17 cellular contexts compared by ENCODE assay signal in the genomic region with DNA sequence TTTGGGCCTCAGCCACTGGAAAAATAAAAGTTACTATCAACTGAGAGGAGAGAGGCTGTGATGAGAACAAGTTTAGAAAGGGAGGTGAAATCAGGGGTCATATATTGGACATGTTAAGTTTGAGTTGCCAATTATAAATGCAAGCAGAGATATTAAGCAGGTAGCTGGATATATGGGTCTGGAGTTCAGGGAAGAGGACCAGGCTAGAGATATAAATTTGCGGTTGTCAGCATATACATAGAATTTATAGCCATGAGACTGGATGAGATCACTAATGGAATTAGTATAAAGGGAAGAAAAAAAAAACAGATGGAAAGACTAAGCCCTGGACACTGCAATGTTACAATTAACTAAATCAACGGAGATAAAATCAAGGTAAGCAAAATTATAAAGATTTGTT.
DNase-seq lines count a peak whose midpoint lies in the region; ATAC-seq and TF ChIP-seq lines count a peak whose summit lies in the region.
"Had no signal": no experiment of that assay in that cellular context is flagged by ENCODE, and none has a peak within 500 bp of the region (broad histone marks: within the 10 kb centered on the region; RNA-seq: fewer than 3 reads in every experiment).

No MANE protein-coding gene starts in this region.

- H2BK20ac ChIP-seq in IMR-90 (ENCODE audit: low read depth, low read length): no peak overlapping the region

- POLR2A ChIA-PET in IMR-90 (lab: Charles Lee; ENCODE audit: unreplicated experiment): no interaction called here
- POLR2A ChIA-PET in SK-N-SH (lab: Yijun Ruan, JAX): no interaction called here

- no peak for TF ChIP-seq POLR2A in IMR-90 (IDR thresholded peaks at IDR 0.05; ENCODE audit: low read depth, low read length)
- TF ChIP-seq POLR2A in heart left ventricle (IDR thresholded peaks at IDR 0.05): no peak

- H2BK5ac ChIP-seq in IMR-90 (ENCODE audit: low read depth, low read length, poor library complexity, severe bottlenecking): no peak overlapping the region

- peak; percentile 11 for DNase-seq in NCI-H82 (lab: John Stamatoyannopoulos, UW)
- no peak for DNase-seq in NCI-H82 treated with DMSO at 0.1 percent for 48 hours (lab: John Stamatoyannopoulos, UW; ENCODE audit: unreplicated experiment)
- no peak for DNase-seq in IMR-90
- no peak for DNase-seq in SK-N-SH
- no peak for DNase-seq in NK-92 treated with Interleukin-12 subunit alpha and Interleukin-12 subunit beta, amount 100 ng/mL, for 24 hours (lab: John Stamatoyannopoulos, UW)
- no peak for DNase-seq in heart left ventricle
- DNase-seq: AML-193; Caco-2; Calu3; CD4-positive, alpha-beta T cell; CD8-positive, alpha-beta T cell; DMS79 treated with DMSO at 0.1 percent for 48 hours; GF-D8 had no signal

- no peaks in the 10 kb centered on the region for H3K9me1 ChIP-seq in IMR-90 (ENCODE audit: insufficient read depth, low read length)

- BruUV-seq in IMR-90 (replicated peaks; lab: Mats Ljungman, UMichigan): no TSS peak

- no peak overlapping the region for H4K91ac ChIP-seq in IMR-90 (ENCODE audit: insufficient read depth, low read depth, low read length)

- H3K4me3 ChIP-seq in IMR-90 (ENCODE audit: insufficient read depth, low read depth, low read length): no peak overlapping the region
- H3K4me3 ChIP-seq in SK-N-SH (ENCODE audit: low read depth in 2 of 2, low read length in 1 of 2): no peak overlapping the region
- H3K4me3 ChIP-seq in heart left ventricle: no peak overlapping the region
- H3K4me3 ChIP-seq: A549; BLaER1 treated with 17β-estradiol and CSF1 and Interleukin-3, amounts not matched to agents 10 nM and 100 nM had no signal

- no peaks in the 10 kb centered on the region for H4K20me1 ChIP-seq in IMR-90 (ENCODE audit: insufficient read depth, low read length)
- H4K20me1 ChIP-seq in SK-N-SH (ENCODE audit: insufficient read depth): no peaks in the 10 kb centered on the region
- H4K20me1 ChIP-seq: BLaER1 treated with 17β-estradiol and CSF1 and Interleukin-3, amounts not matched to agents 10 nM and 100 nM had no signal

- H3K9ac ChIP-seq in IMR-90 (ENCODE audit: low read depth, low read length) (no peak overlapping the region), SK-N-SH (no peak overlapping the region)
- H3K9ac ChIP-seq: BLaER1 treated with 17β-estradiol and CSF1 and Interleukin-3, amounts not matched to agents 10 nM and 100 nM had no signal

- H2AK5ac ChIP-seq in IMR-90 (ENCODE audit: low read depth, low read length): no peak overlapping the region

- H2BK120ac ChIP-seq in IMR-90 (ENCODE audit: low read depth, low read length): no peak overlapping the region

- no peak overlapping the region for H4K5ac ChIP-seq in IMR-90 (ENCODE audit: low read depth, low read length)

- TF ChIP-seq CTCF in IMR-90 (conservative IDR thresholded peaks at IDR 0.05; ENCODE audit: low read depth, low read length) (no peak), SK-N-SH (IDR thresholded peaks at IDR 0.05) (no peak), heart left ventricle (IDR thresholded peaks at IDR 0.05) (no peak)

- H3K27me3 ChIP-seq in IMR-90 (ENCODE audit: control insufficient read depth, insufficient read depth, low read length) (no peaks in the 10 kb centered on the region), SK-N-SH (ENCODE audit: insufficient read depth) (no peaks in the 10 kb centered on the region), heart left ventricle (no peaks in the 10 kb centered on the region)
- H3K27me3 ChIP-seq: BLaER1 treated with 17β-estradiol and CSF1 and Interleukin-3, amounts not matched to agents 10 nM and 100 nM had no signal

- TF ChIP-seq EP300 in SK-N-SH (IDR thresholded peaks at IDR 0.05; ENCODE audit: borderline replicate concordance in 1 of 2, low read depth in 1 of 2, low read length in 1 of 2): peak in 1 of 2 experiments; percentile 80; a peak in 2 of 4 replicates

- TF ChIP-seq RAD21 in IMR-90 (IDR thresholded peaks at IDR 0.05; ENCODE audit: low read length): no peak
- TF ChIP-seq RAD21 in SK-N-SH (IDR thresholded peaks at IDR 0.05; ENCODE audit: low read length): no peak; the same call in 1 of the 2 replicates

- H3K9me3 ChIP-seq in IMR-90 (ENCODE audit: control insufficient read depth, insufficient read depth, low read length): no peaks in the 10 kb centered on the region
- no peaks in the 10 kb centered on the region for H3K9me3 ChIP-seq in SK-N-SH
- no peaks in the 10 kb centered on the region for H3K9me3 ChIP-seq in heart left ventricle
- H3K9me3 ChIP-seq: A549; BLaER1 treated with 17β-estradiol and CSF1 and Interleukin-3, amounts not matched to agents 10 nM and 100 nM; Caco-2 had no signal

- no peak overlapping the region for H2BK15ac ChIP-seq in IMR-90 (ENCODE audit: low read depth, low read length)

- no CpG with 5 or more reads among the region's 2 CpGs for WGBS in IMR-90 (ENCODE audit: extremely low coverage in 2 of 2, insufficient read length in 1 of 2), 2 experiments
- 31% methylated on average over 2 of the region's 2 CpGs for WGBS in SK-N-SH (ENCODE audit: low lambda C conversion rate)
- WGBS in heart left ventricle, 4 donors: 86 to 92% (median 88%) methylated on average over 2 of the region's 2 CpGs

- in situ Hi-C loops in IMR-90 (cut with MboI; ENCODE audit: low sequenced_read_pairs): no loop called here

- H3K4ac ChIP-seq in IMR-90 (ENCODE audit: low read depth, low read length): no peak overlapping the region

- no peak overlapping the region for H3K23ac ChIP-seq in IMR-90 (ENCODE audit: low read depth, low read length)

- H3K4me2 ChIP-seq in IMR-90 (ENCODE audit: low read depth, low read length) (no peak overlapping the region), SK-N-SH (no peak overlapping the region)
- H3K4me2 ChIP-seq: A549; BLaER1 treated with 17β-estradiol and CSF1 and Interleukin-3, amounts not matched to agents 10 nM and 100 nM had no signal

- H4K8ac ChIP-seq in IMR-90 (ENCODE audit: low read depth in 2 of 2, low read length in 2 of 2): no peak overlapping the region

- no peaks in the 10 kb centered on the region for H3K36me3 ChIP-seq in IMR-90 (ENCODE audit: control insufficient read depth, insufficient read depth, low read length)
- no peaks in the 10 kb centered on the region for H3K36me3 ChIP-seq in SK-N-SH (replicated peaks in 1 of 2; ENCODE audit: control insufficient read depth in 1 of 2, insufficient read depth in 2 of 2, low read length in 1 of 2)
- no peaks in the 10 kb centered on the region for H3K36me3 ChIP-seq in heart left ventricle
- H3K36me3 ChIP-seq: BLaER1 treated with 17β-estradiol and CSF1 and Interleukin-3, amounts not matched to agents 10 nM and 100 nM had no signal

- H2AK9ac ChIP-seq in IMR-90 (replicated peaks; ENCODE audit: low read depth, low read length, poor library complexity): no peak overlapping the region

- H3K79me1 ChIP-seq in IMR-90 (ENCODE audit: low read depth in 1 of 2, low read length in 2 of 2): no peaks in the 10 kb centered on the region

- CTCF ChIA-PET in IMR-90 (lab: Yijun Ruan, JAX): no interaction called here
- CTCF ChIA-PET in SK-N-SH (lab: Yijun Ruan, JAX): interaction anchor here (1.2 kb wide), 1 partner anchor 686 kb away, joined by 5 read pairs; a partner anchor contains a TSS

- no peak overlapping the region for H3K18ac ChIP-seq in IMR-90 (ENCODE audit: low read depth, low read length)

- dilution Hi-C loops in IMR-90 (cut with HindIII; ENCODE audit: low sequenced_read_pairs, unreplicated experiment): no loop called here

- H3K56ac ChIP-seq in IMR-90 (ENCODE audit: extremely low read depth, insufficient read depth, low read length): no peak overlapping the region

- intact Hi-C loops in IMR-90 (cut with micrococcal nuclease): no loop called here
- intact Hi-C loops in heart left ventricle (cut with DNase I): no loop called here

- H3F3A ChIP-seq in SK-N-SH (replicated peaks; ENCODE audit: insufficient read depth): no peaks in the 10 kb centered on the region

- no peaks in the 10 kb centered on the region for H3K4me1 ChIP-seq in IMR-90 (ENCODE audit: control insufficient read depth, insufficient read depth, low read length)
- H3K4me1 ChIP-seq in SK-N-SH (ENCODE audit: control insufficient read depth in 1 of 2, insufficient read depth in 2 of 2, low read depth in 1 of 2, low read length in 1 of 2): peaks cover 0 to 6% of the 10 kb centered on the region in 2 experiments; a peak in 1 of 4 replicates
- H3K4me1 ChIP-seq in heart left ventricle: no peaks in the 10 kb centered on the region
- H3K4me1 ChIP-seq: A549, Caco-2 had no signal

- no peak overlapping the region for H3K14ac ChIP-seq in IMR-90 (replicated peaks; ENCODE audit: low read depth, low read length)

- no peak overlapping the region for H3K27ac ChIP-seq in IMR-90 (ENCODE audit: insufficient read depth, low read length)
- H3K27ac ChIP-seq in SK-N-SH (ENCODE audit: low read depth in 2 of 2, low read length in 1 of 2): no peak overlapping the region
- H3K27ac ChIP-seq in heart left ventricle: no peak overlapping the region
- H3K27ac ChIP-seq: 22Rv1; A549; BLaER1 treated with 17β-estradiol and CSF1 and Interleukin-3, amounts not matched to agents 10 nM and 100 nM; C4-2B had no signal

- H3K79me2 ChIP-seq in SK-N-SH (ENCODE audit: insufficient read depth): no peaks in the 10 kb centered on the region

- ATAC-seq in IMR-90 (ENCODE audit: low read depth) (no peak), heart left ventricle (no peak)
- ATAC-seq: A549; CD8-positive, alpha-beta T cell had no signal

- H3K9me2 ChIP-seq in SK-N-SH: no peaks in the 10 kb centered on the region

- no peak overlapping the region for H2AFZ ChIP-seq in IMR-90 (replicated peaks; ENCODE audit: low read length, poor library complexity)
- H2AFZ ChIP-seq in SK-N-SH (ENCODE audit: low read depth): no peak overlapping the region

TF ChIP-seq in IMR-90, 13 proteins besides CTCF, POLR2A, EP300 and RAD21:
- TF ChIP-seq MAFK (IDR thresholded peaks at IDR 0.05; ENCODE audit: low read depth, low read length) (0 out of 2 replicates have a peak, but pooled peaks have one; percentile 11), RFX5 (IDR thresholded peaks at IDR 0.05; ENCODE audit: low read depth, low read length) (no peak)

TF ChIP-seq in SK-N-SH, 30 proteins besides CTCF, POLR2A, EP300 and RAD21:
- TF ChIP-seq SIN3A (IDR thresholded peaks at IDR 0.05; ENCODE audit: borderline replicate concordance, low read depth, low read length): no peak
- peak; percentile 22; the same call in 1 of the 2 replicates for TF ChIP-seq TCF12 (IDR thresholded peaks at IDR 0.05)
- no peak for TF ChIP-seq GABPA (IDR thresholded peaks at IDR 0.05; ENCODE audit: low read depth)
- no peak for TF ChIP-seq MXI1 (IDR thresholded peaks at IDR 0.05; ENCODE audit: low read depth, low read length)
- TF ChIP-seq POLR2AphosphoS5 (IDR thresholded peaks at IDR 0.05; ENCODE audit: low read depth, low read length): no peak
- peak; percentile 49; the same call in 1 of the 2 replicates for TF ChIP-seq RCOR1 (IDR thresholded peaks at IDR 0.05; ENCODE audit: low read length)
